10 cellular contexts compared by ENCODE assay signal in the genomic region with DNA sequence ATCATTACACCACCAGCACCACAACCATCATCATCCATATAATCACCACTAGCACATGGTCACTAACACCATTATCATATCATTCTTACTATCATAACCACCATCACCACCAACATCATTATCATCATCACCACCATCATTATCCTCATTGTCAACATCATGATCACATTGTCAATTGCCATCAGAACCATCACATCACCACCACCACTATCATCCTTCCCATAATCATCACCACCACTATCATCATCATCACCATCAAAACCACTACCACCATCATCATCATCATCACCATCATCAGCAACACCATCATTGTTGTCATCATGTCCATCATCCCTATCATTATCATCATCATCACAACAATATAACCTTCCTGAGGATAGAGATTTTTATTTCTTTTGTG. TPM values are rescaled to one million over a fixed set of nuclear protein-coding genes. Genes with fewer than 3 reads are reported as not detected.
"Had no signal": no experiment of that assay in that cellular context is flagged by ENCODE, and none has a peak within 500 bp of the region (broad histone marks: within the 10 kb centered on the region; RNA-seq: fewer than 3 reads in every experiment).

No MANE protein-coding gene starts in this region.

- H3K4me2 ChIP-seq: GM23338 had no signal

- FAIRE-seq: H1, H54, K562 had no signal

- DNase-seq: H9, HCEC 1CT, HFFc6, IMR-90, KG1 had no signal

- H3K4me3 ChIP-seq: GM23338, K562 had no signal

- H2AFZ ChIP-seq: GM23338 had no signal

RNA-seq across cellular contexts. Expression of a gene that starts 58.1 kb away (rescaled TPM):
- total RNA-seq: GM23338, H1, H9, HFFc6, HT-29, IMR-90, K562 had no signal
